Comparison of ENCODE assay signal across 8 cellular contexts in the genomic region with DNA sequence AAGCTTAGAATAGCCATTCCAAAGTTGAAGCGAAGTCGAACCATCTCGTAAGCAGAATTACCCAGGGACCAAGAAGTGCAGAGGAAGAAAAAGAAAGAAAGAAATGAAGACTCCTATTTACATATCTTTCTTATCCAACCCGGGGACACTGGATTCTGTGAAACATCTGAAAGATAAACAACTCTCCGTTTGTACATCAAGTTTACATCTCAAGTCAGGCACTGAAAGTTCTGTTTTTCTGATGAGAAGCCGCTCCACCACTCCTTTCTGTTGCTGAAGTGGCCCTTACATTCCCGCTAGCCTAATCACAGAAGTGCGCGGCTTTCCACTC. TPM values are rescaled to one million over a fixed set of nuclear protein-coding genes. Genes with fewer than 3 reads are reported as not detected.
DNase-seq lines count a peak whose midpoint lies in the region; ATAC-seq, FAIRE-seq and TF ChIP-seq lines count a peak whose summit lies in the region.

No MANE protein-coding gene starts in this region.

- no peaks in the 10 kb centered on the region for H3F3A ChIP-seq in DOHH2 (ENCODE audit: control insufficient read depth, insufficient read depth)

- CTCF ChIA-PET in Panc1 (lab: Charles Lee): no interaction called here

- no peaks in the 10 kb centered on the region for H3K9me2 ChIP-seq in DOHH2 (replicated peaks; ENCODE audit: control insufficient read depth, low read length)

- intact Hi-C loops in Panc1 (cut with micrococcal nuclease; ENCODE audit: unreplicated experiment): loop anchor here (2.0 kb wide), 1 partner anchor 30 kb away; no protein-coding TSS in a partner anchor
- intact Hi-C loops in pancreas (cut with DNase I): no loop called here

- no peak for DNase-seq in Panc1 (ENCODE audit: low read depth, low spot score)
- DNase-seq in epithelial cell of prostate (ENCODE audit: low read depth, low spot score): no peak
- DNase-seq in pancreas: no peak
- no peak for DNase-seq in NCI-H2081 treated with DMSO at 0.1 percent for 48 hours (lab: John Stamatoyannopoulos, UW)
- DNase-seq in retina: no peak
- DNase-seq in NCI-H1694 treated with DMSO at 0.1 percent for 48 hours (lab: John Stamatoyannopoulos, UW): no peak
- no peak for DNase-seq in GM13977 (ENCODE audit: low spot score)

- no peak for FAIRE-seq in pancreas (lab: Jason Lieb, UNC)

- peak overlapping the region; percentile 71 for H3K27ac ChIP-seq in DOHH2 (ENCODE audit: low read depth, low read length)
- H3K27ac ChIP-seq in Panc1 (ENCODE audit: low read length): peak overlapping the region; percentile 100
- peak overlapping the region; percentile 99 for H3K27ac ChIP-seq in epithelial cell of prostate
- H3K27ac ChIP-seq in pancreas: peak overlapping the region; percentile 82 to 95 (median 89)

- H3K36me3 ChIP-seq in DOHH2 (ENCODE audit: control insufficient read depth, low read length) (peaks cover 17% of the 10 kb centered on the region), Panc1 (ENCODE audit: control insufficient read depth, insufficient read depth, low read length) (peaks cover 8% of the 10 kb centered on the region), pancreas (no peaks in the 10 kb centered on the region)

- peaks cover 69% of the 10 kb centered on the region for H3K79me2 ChIP-seq in DOHH2 (ENCODE audit: control insufficient read depth, low read length)

- ATAC-seq in Panc1: no peak
- no peak for ATAC-seq in pancreas

- BruUV-seq in Panc1 (replicated peaks; lab: Mats Ljungman, UMichigan): TSS peak; percentile 78

- peaks cover 32% of the 10 kb centered on the region for H3K4me1 ChIP-seq in DOHH2 (ENCODE audit: control insufficient read depth, low read length)
- H3K4me1 ChIP-seq in Panc1 (ENCODE audit: control insufficient read depth, insufficient read depth, low read length): peaks cover 23% of the 10 kb centered on the region
- peaks cover 32 to 46% (median 35%) of the 10 kb centered on the region in 3 donors for H3K4me1 ChIP-seq in pancreas

- POLR2A ChIA-PET in Panc1 (lab: Charles Lee): interaction anchor here (0.6 to 1.0 kb wide), 2 partner anchors 11 to 18 kb away, joined by 3 to 9 read pairs; no protein-coding TSS in a partner anchor

- H3K4me3 ChIP-seq in DOHH2 (ENCODE audit: low read length): peak overlapping the region; percentile 85
- H3K4me3 ChIP-seq in Panc1 (ENCODE audit: low read depth in 2 of 2, low read length in 2 of 2): peak overlapping the region; percentile 66 to 93
- H3K4me3 ChIP-seq in pancreas: peak overlapping the region; percentile 47 to 69 (median 57)

- WGBS in pancreas, 2 donors: 0 to 1% methylated on average over 9 of the region's 9 CpGs

- H4K20me1 ChIP-seq in DOHH2 (ENCODE audit: control insufficient read depth, insufficient read depth, low read depth, low read length): no peaks in the 10 kb centered on the region

- in situ Hi-C loops in Panc1 (cut with HindIII; ENCODE audit: low pct_unique_long_range_greater_than_20kb, low sequenced_read_pairs) (no loop called here), GM13977 (cut with MboI; ENCODE audit: low pct_unique_long_range_greater_than_20kb, low sequenced_read_pairs, unreplicated experiment) (no loop called here)

- H3K9me3 ChIP-seq in DOHH2 (ENCODE audit: control insufficient read depth, insufficient read depth, low read length) (no peaks in the 10 kb centered on the region), Panc1 (ENCODE audit: control insufficient read depth, insufficient read depth, low read depth, low read length) (no peaks in the 10 kb centered on the region), pancreas (no peaks in the 10 kb centered on the region)

- H3K27me3 ChIP-seq in DOHH2 (ENCODE audit: control insufficient read depth, low read length): no peaks in the 10 kb centered on the region
- no peaks in the 10 kb centered on the region for H3K27me3 ChIP-seq in Panc1 (ENCODE audit: control insufficient read depth, insufficient read depth, low read length)
- no peaks in the 10 kb centered on the region for H3K27me3 ChIP-seq in pancreas

- TF ChIP-seq CTCF in DOHH2 (IDR thresholded peaks at IDR 0.05; ENCODE audit: low read depth, low read length, poor library complexity, severe bottlenecking) (no peak), Panc1 (IDR thresholded peaks at IDR 0.05) (no peak), pancreas (IDR thresholded peaks at IDR 0.05) (no peak), GM13977 (IDR thresholded peaks at IDR 0.05; ENCODE audit: extremely low read depth, insufficient read depth, missing control alignments) (no peak)

- H3K4me2 ChIP-seq in DOHH2 (ENCODE audit: low read length): peak overlapping the region; percentile 70

RNA-seq across cellular contexts. Expression of gene GANC, which starts 0.3 kb away (rescaled TPM):
- 21.1 TPM for total RNA-seq in Panc1 (2021; ENCODE audit: unreplicated experiment)
- polyA plus RNA-seq in Panc1 (2012; ENCODE audit: insufficient read length): 12.5 TPM
- total RNA-seq in pancreas: 10 to 100 TPM in 4 of 6 donors, 1 to 10 TPM in 2; 6.9 to 21.1 (median 10.7) TPM
- 1 to 10 TPM; 8.7 to 9.1 TPM for polyA plus RNA-seq in pancreas

RNA-seq across cellular contexts. Expression of gene TMEM87A, which starts 0.5 kb away (rescaled TPM):
- total RNA-seq in Panc1 (2021; ENCODE audit: unreplicated experiment): 49.6 TPM
- 23.1 TPM for polyA plus RNA-seq in Panc1 (2012; ENCODE audit: insufficient read length)
- 10 to 100 TPM; 19.2 to 32.1 (median 25.1) TPM for total RNA-seq in pancreas
- polyA plus RNA-seq in pancreas: 10 to 100 TPM; 12.2 to 23.2 TPM
